Comparison of ENCODE assay signal across 1 cellular context in the genomic region with DNA sequence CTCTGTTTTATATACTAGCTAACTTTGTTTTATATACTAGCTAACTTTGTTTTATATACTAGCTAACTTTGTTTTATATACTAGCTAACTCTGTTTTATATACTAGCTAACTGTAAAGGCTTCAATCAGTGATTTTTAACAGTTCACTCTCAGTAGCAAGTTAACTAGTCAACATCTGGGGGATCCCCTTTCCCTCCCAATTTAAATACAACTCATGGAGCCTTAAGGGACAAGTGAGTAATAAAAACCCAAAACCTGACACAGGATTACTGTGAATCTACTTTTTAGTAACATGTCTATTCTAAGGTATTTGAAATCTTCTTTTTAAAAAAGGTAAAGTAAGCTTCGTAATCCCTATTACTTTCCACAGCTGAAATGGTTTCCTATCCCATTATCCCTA.
TF ChIP-seq lines count a peak whose summit lies in the region.

No MANE protein-coding gene starts in this region.

TF ChIP-seq in K562, 482 proteins besides CTCF, POLR2A, EP300 and RAD21:
- TF ChIP-seq RBFOX2 (IDR thresholded peaks at IDR 0.05; ENCODE audit: low read depth, low read length) (no peak), KDM2B (CRISPR knock-in tag; IDR thresholded peaks at IDR 0.05) (0 out of 2 replicates have a peak, but pooled peaks have one; percentile 74), POLR2B (IDR thresholded peaks at IDR 0.05; ENCODE audit: low read depth, partially characterized antibody) (no peak), BRD4 (IDR thresholded peaks at IDR 0.05) (no peak)
- TF ChIP-seq, protein P1, sequence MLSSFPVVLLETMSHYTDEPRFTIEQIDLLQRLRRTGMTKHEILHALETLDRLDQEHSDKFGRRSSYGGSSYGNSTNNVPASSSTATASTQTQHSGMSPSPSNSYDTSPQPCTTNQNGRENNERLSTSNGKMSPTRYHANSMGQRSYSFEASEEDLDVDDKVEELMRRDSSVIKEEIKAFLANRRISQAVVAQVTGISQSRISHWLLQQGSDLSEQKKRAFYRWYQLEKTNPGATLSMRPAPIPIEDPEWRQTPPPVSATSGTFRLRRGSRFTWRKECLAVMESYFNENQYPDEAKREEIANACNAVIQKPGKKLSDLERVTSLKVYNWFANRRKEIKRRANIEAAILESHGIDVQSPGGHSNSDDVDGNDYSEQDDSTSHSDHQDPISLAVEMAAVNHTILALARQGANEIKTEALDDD (IDR thresholded peaks at IDR 0.05), result peak; percentile 80
